In the genomic region with DNA sequence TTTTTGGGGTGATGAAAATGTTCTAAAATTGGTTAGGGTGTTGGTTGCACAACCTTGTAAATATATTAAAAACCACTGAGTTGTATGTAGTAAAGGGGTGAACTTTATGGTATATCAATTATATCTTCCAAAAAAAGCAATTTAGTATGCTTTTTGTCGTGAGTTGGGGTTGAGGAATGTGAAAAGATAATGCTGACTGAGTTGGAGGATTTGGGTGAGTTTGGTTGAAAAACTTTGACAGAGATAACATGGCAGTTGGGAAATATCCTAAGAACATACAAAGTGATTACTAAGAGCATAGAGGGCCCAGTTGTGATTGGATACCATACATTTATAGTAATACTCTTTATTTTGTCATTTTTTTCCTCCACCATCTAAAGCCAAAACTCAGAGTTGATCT, we compare ENCODE assay signal across 18 cellular contexts.
"Had no signal": no experiment of that assay in that cellular context is flagged by ENCODE, and none has a peak within 500 bp of the region (broad histone marks: within the 10 kb centered on the region; RNA-seq: fewer than 3 reads in every experiment).

No MANE protein-coding gene starts in this region.

- ATAC-seq: activated CD8-positive, alpha-beta T cell treated with anti-CD3 and anti-CD28 coated beads for 36 hours; activated naive CD4-positive, alpha-beta T cell treated with anti-CD3 and anti-CD28 coated beads, Interleukin-2, amount 50 U/mL, for 72 hours; stimulated activated naive B cell treated with anti-CD40 and anti-IgM and Interleukin-4, amounts not matched to agents 10 μg/mL and 1 μg/mL and 100 μg/mL, for 72 hours had no signal

- H3K4me3 Mint-ChIP-seq: activated B cell treated with CpG ODN at 0.5 μM for 24 hours; activated CD8-positive, alpha-beta T cell treated with anti-CD3 and anti-CD28 coated beads for 36 hours; endodermal cell; neural progenitor cell; stimulated activated naive B cell treated with anti-CD40 and anti-IgM and Interleukin-4, amounts not matched to agents 10 μg/mL and 1 μg/mL and 100 μg/mL, for 72 hours; T-helper 2 cell treated with Interferon-gamma antibody and Interleukin-4, amounts not matched to agents 5 μg/mL and 100 μg/mL, for 36 hours had no signal

- H3K9me3 Mint-ChIP-seq: activated B cell treated with CpG ODN at 0.5 μM for 24 hours; activated CD8-positive, alpha-beta T cell treated with anti-CD3 and anti-CD28 coated beads for 36 hours; activated naive CD4-positive, alpha-beta T cell treated with anti-CD3 and anti-CD28 coated beads, Interleukin-2, amount 50 U/mL, for 72 hours; endodermal cell; neural progenitor cell; stimulated activated naive B cell treated with anti-CD40 and anti-IgM and Interleukin-4, amounts not matched to agents 10 μg/mL and 1 μg/mL and 100 μg/mL, for 72 hours; T-helper 2 cell treated with Interferon-gamma antibody and Interleukin-4, amounts not matched to agents 5 μg/mL and 100 μg/mL, for 36 hours had no signal

- H3K27me3 Mint-ChIP-seq: activated B cell treated with CpG ODN at 0.5 μM for 24 hours; activated CD8-positive, alpha-beta T cell treated with anti-CD3 and anti-CD28 coated beads for 36 hours; stimulated activated naive B cell treated with anti-CD40 and anti-IgM and Interleukin-4, amounts not matched to agents 10 μg/mL and 1 μg/mL and 100 μg/mL, for 72 hours had no signal

- DNase-seq: activated B cell treated with CpG ODN at 0.5 μM for 24 hours; activated CD4-positive, alpha-beta T cell treated with anti-CD3 and anti-CD28 coated beads for 48 hours; activated CD8-positive, alpha-beta memory T cell treated with anti-CD3 and anti-CD28 coated beads, Interleukin-2, amount 50 U/mL, for 4 hours; activated CD8-positive, alpha-beta T cell treated with anti-CD3 and anti-CD28 coated beads for 36 hours; activated effector memory CD4-positive, alpha-beta T cell treated with anti-CD3 and anti-CD28 coated beads, Interleukin-2, amount 50 U/mL, for 16 hours; activated T-cell treated with anti-CD3 and anti-CD28 coated beads, Interleukin-2, amount 50 U/mL, for 48 hours; amygdala; dorsolateral prefrontal cortex; endodermal cell; left cardiac atrium; midbrain; SJCRH30; stimulated activated CD4-positive, alpha-beta T cell treated with anti-CD3 and anti-CD28 coated beads, Interleukin-4, amount 100 ng/mL, for 1 hour; stimulated activated naive B cell treated with anti-CD40 and anti-IgM and Interleukin-4, amounts not matched to agents 10 μg/mL and 1 μg/mL and 100 μg/mL, for 72 hours; transverse colon had no signal

- H3K27ac Mint-ChIP-seq: activated B cell treated with CpG ODN at 0.5 μM for 24 hours; activated CD8-positive, alpha-beta T cell treated with anti-CD3 and anti-CD28 coated beads for 36 hours; activated naive CD4-positive, alpha-beta T cell treated with anti-CD3 and anti-CD28 coated beads, Interleukin-2, amount 50 U/mL, for 72 hours; endodermal cell; neural progenitor cell; stimulated activated naive B cell treated with anti-CD40 and anti-IgM and Interleukin-4, amounts not matched to agents 10 μg/mL and 1 μg/mL and 100 μg/mL, for 72 hours; T-helper 2 cell treated with Interferon-gamma antibody and Interleukin-4, amounts not matched to agents 5 μg/mL and 100 μg/mL, for 36 hours had no signal
